In the genomic region with DNA sequence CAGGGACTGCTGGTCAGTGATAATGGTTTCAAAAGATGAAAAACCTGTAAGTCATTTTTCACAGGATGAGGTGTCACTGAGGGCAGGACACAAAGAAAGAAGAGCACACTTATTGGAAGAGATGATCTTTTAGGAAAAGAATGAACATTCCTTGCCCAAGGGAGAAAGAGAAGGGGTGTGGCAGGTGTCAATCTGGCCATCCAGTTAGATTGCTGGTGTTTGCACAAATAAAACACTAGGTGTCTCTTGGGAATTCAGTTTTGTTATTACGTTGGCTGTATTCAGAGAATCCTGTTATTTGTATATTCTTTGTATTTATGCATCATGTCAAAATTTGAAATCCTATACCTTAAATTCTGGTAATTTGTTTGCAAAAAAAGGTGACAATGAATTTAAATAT, we compare ENCODE assay signal across 28 cellular contexts.
DNase-seq lines count a peak whose midpoint lies in the region; TF ChIP-seq lines count a peak whose summit lies in the region.
"Had no signal": no experiment of that assay in that cellular context is flagged by ENCODE, and none has a peak within 500 bp of the region (broad histone marks: within the 10 kb centered on the region; RNA-seq: fewer than 3 reads in every experiment).

No MANE protein-coding gene starts in this region.

- DNase-seq in ACHN: peak; percentile 24
- DNase-seq in LNCaP clone FGC (ENCODE audit: low read depth): no peak
- DNase-seq in choroid plexus epithelial cell (ENCODE audit: low read depth): no peak
- DNase-seq in pons (ENCODE audit: low spot score): no peak
- DNase-seq in NCI-H1436 treated with DMSO at 0.1 percent for 48 hours (lab: John Stamatoyannopoulos, UW): no peak
- DNase-seq in NCI-H526 treated with DMSO at 0.1 percent for 48 hours (lab: John Stamatoyannopoulos, UW): no peak
- DNase-seq: activated CD4-positive, alpha-beta T cell treated with anti-CD3 and anti-CD28 coated beads, Interleukin-2, amount 50 U/mL, for 48 hours; activated T-cell treated with anti-CD3 and anti-CD28 coated beads, Interleukin-2, amount 50 U/mL, for 72 hours; C1 segment of cervical spinal cord; caudate nucleus; cortex of kidney; DMS79 treated with DMSO at 0.1 percent for 48 hours; effector memory CD4-positive, alpha-beta T cell; KBM-7; left cardiac atrium; MM.1S; NCI-H2081; NK-92 treated with Interleukin-12 subunit alpha and Interleukin-12 subunit beta, amount 100 ng/mL, for 24 hours; ovary; retina; Right ventricle myocardium superior; stimulated activated naive CD4-positive, alpha-beta T cell; T-helper 2 cell; upper lobe of left lung had no signal

- in situ Hi-C loops in ACHN (cut with HindIII; ENCODE audit: low pct_ligation_motif_present, low pct_unique_long_range_greater_than_20kb, low sequenced_read_pairs): no loop called here

- H3K4me3 ChIP-seq in LNCaP clone FGC (ENCODE audit: low read depth, low read length) (no peak overlapping the region), choroid plexus epithelial cell (ENCODE audit: low read depth, low read length) (no peak overlapping the region)
- H3K4me3 ChIP-seq: ascending aorta, esophagus muscularis mucosa, ovary, skin epidermis, upper lobe of left lung had no signal

- peak; percentile 22 for TF ChIP-seq CTCF in 22Rv1 (IDR thresholded peaks at IDR 0.05)
- TF ChIP-seq CTCF in LNCaP clone FGC (IDR thresholded peaks at IDR 0.05; ENCODE audit: control insufficient read depth, extremely low read depth, insufficient read depth): peak; percentile 38
- TF ChIP-seq CTCF in choroid plexus epithelial cell (conservative IDR thresholded peaks at IDR 0.05; ENCODE audit: low read depth, low read length): peak; percentile 9

- no peak overlapping the region for H3K27ac ChIP-seq in 22Rv1
- H3K27ac ChIP-seq: ascending aorta, esophagus muscularis mucosa, ovary, skin epidermis, upper lobe of left lung had no signal
